Comparison of ENCODE assay signal across 8 cellular contexts in the genomic region with DNA sequence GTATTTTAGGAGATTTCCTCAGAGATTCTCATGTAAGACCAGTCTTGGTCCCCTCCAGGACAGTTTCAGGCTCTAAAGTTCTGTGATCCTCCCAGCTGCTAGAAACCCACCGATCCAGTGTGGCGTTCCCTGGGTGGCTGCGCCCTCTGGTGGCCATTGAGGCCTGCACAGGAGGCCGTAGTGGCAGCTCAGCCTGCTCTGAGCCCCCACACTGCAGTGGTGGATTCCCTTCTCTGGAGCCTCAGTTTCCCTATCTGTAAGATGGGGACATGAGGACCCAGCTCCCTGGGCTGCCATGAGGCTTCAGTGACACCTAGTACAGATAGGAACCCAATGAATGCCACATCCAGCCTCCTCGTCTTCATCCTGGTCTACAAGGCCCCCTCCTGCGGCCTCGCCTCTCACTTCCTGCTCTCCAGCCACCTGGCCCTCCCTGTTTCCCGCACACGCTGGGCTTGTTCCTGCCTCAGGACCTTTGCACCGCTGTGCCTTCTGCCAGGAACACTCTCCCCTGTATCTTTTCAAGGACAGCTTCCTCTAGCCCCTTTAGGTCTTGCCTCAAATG. TPM values are rescaled to one million over a fixed set of nuclear protein-coding genes. Genes with fewer than 3 reads are reported as not detected.
A peak's percentile ranks its signal among the peaks of the same experiment; 100 is the strongest.
DNase-seq lines count a peak whose midpoint lies in the region; ATAC-seq, FAIRE-seq and TF ChIP-seq lines count a peak whose summit lies in the region.

No MANE protein-coding gene starts in this region.

- no peak for TF ChIP-seq EP300 in HepG2 (IDR thresholded peaks at IDR 0.05; ENCODE audit: low read depth in 2 of 2, low read length in 2 of 2)
- TF ChIP-seq EP300 in HepG2 (CRISPR knock-in tag; IDR thresholded peaks at IDR 0.05; ENCODE audit: borderline replicate concordance) = no peak

- no peak overlapping the region for H3K9ac ChIP-seq in HepG2 (ENCODE audit: insufficient read depth, low read depth, low read length)

- no peaks in the 10 kb centered on the region for H4K20me1 ChIP-seq in HepG2 (ENCODE audit: insufficient read depth, low read length)

- H3K9me3 ChIP-seq in HepG2 (ENCODE audit: low read length) = no peaks in the 10 kb centered on the region

- H3K27me3 ChIP-seq in HepG2 (ENCODE audit: control insufficient read depth in 1 of 2, insufficient read depth in 2 of 2, low read length in 2 of 2) = no peaks in the 10 kb centered on the region

- no peak overlapping the region for H2AFZ ChIP-seq in HepG2 (ENCODE audit: low read length)

- peak; percentile 87 for FAIRE-seq in HepG2 (lab: Jason Lieb, UNC)

- no peak overlapping the region for H3K4me3 ChIP-seq in HepG2 (replicated peaks in 1 of 3; ENCODE audit: insufficient read depth in 1 of 3, low read depth in 2 of 3, low read length in 3 of 3)

- H3K27ac ChIP-seq in HepG2 (ENCODE audit: extremely low read length, insufficient read depth, low read length) = no peak overlapping the region

- intact Hi-C loops in HepG2 (cut with micrococcal nuclease; ENCODE audit: unreplicated experiment) = loop anchor here (1.0 kb wide), 5 partner anchors 44 to 220 kb away; partner anchors contain the start of gene POLR2C

- H3K36me3 ChIP-seq in HepG2 (replicated peaks in 1 of 2; ENCODE audit: control insufficient read depth in 1 of 2, insufficient read depth in 2 of 2, low read length in 2 of 2) = no peaks in the 10 kb centered on the region

- H3K4me1 ChIP-seq in HepG2 (ENCODE audit: insufficient read depth, low read length) = peaks cover 14% of the 10 kb centered on the region

- TF ChIP-seq RAD21 in HepG2 (CRISPR knock-in tag; IDR thresholded peaks at IDR 0.05) = peak; percentile 99

- POLR2A ChIA-PET in HepG2 (lab: Yijun Ruan, JAX) = interaction anchor here (0.8 to 3.0 kb wide), 5 partner anchors 40 to 102 kb away, joined by 3 to 16 read pairs (median 8); partner anchors contain the start of genes CIAPIN1, COQ9 and POLR2C

- H3K4me2 ChIP-seq in HepG2 (ENCODE audit: low read depth, low read length) = no peak overlapping the region

- CTCF ChIA-PET in HepG2 (lab: Yijun Ruan, JAX; ENCODE audit: low intra/inter-chr PET ratio, low total read pairs) = interaction anchor here (1.0 to 4.3 kb wide), 6 partner anchors 43 to 219 kb away, joined by 3 to 78 read pairs (median 11); partner anchors contain the start of gene POLR2C

- DNase-seq in DMS53 (lab: John Stamatoyannopoulos, UW) = peak; percentile 84
- DNase-seq in NCI-H1092 (lab: John Stamatoyannopoulos, UW) = peak; percentile 66
- DNase-seq in activated CD4-positive, alpha-beta T cell treated with anti-CD3 and anti-CD28 coated beads for 4 hours = peak; percentile 76 to 84
- peak; percentile 78 for DNase-seq in cerebellar cortex (ENCODE audit: low spot score)
- peak; percentile 73 for DNase-seq in HepG2 (ENCODE audit: low spot score)
- peak; percentile 67 to 80 (median 74) for DNase-seq in stimulated activated CD4-positive, alpha-beta T cell treated with anti-CD3 and anti-CD28 coated beads, TNF-alpha, amount 100 ng/mL, for 24 hours (ENCODE audit: low read depth in 3 of 3)

- 27% methylated on average over 10 of the region's 10 CpGs for WGBS in HepG2 (ENCODE audit: low lambda C conversion rate)

- in situ Hi-C loops in HepG2 (cut with HindIII; ENCODE audit: extremely low pct_ligation_motif_present, low pct_unique_long_range_greater_than_20kb) = loop anchor here (5.0 kb wide), 3 partner anchors 43 to 218 kb away; no protein-coding TSS in a partner anchor

- no peaks in the 10 kb centered on the region for H3K79me2 ChIP-seq in HepG2 (ENCODE audit: insufficient read depth, low read length)

- no TSS peak for BruUV-seq in HepG2 (replicated peaks; lab: Mats Ljungman, UMichigan)

- no peak for TF ChIP-seq POLR2A in HepG2 (IDR thresholded peaks at IDR 0.05; ENCODE audit: insufficient read depth in 1 of 2, low read depth in 2 of 2, low read length in 2 of 2)

- peak; percentile 57 for ATAC-seq in GM21367 (IDR thresholded peaks at IDR 0.05; ENCODE audit: unreplicated experiment)
- peak; percentile 91 for ATAC-seq in HepG2
- ATAC-seq in HG03457 (IDR thresholded peaks at IDR 0.05; ENCODE audit: unreplicated experiment) = no peak

- TF ChIP-seq CTCF in HepG2 (CRISPR knock-in tag; IDR thresholded peaks at IDR 0.05) = peak; percentile 99

RNA-seq across cellular contexts. Expression of gene CCDC102A, which starts 16.5 kb away (rescaled TPM):
- total RNA-seq in HepG2 (2016; rRNA removed; fragmentation: Illumina TruSeq; extraction: Trizol) = 0.91 and 2.1 TPM in 2 replicates
- 0.71 TPM in 2 replicates for total RNA-seq in HepG2 (2016; cell fraction: cytosol; rRNA removed; fragmentation: Illumina TruSeq; extraction: Trizol; ENCODE audit: low read depth)
- total RNA-seq in HepG2 (2016; cell fraction: insoluble cytoplasmic fraction; rRNA removed; fragmentation: Illumina TruSeq; extraction: Trizol) = 1.1 and 2.8 TPM in 2 replicates
- total RNA-seq in HepG2 (2016; cell fraction: membrane; rRNA removed; fragmentation: Illumina TruSeq; extraction: Trizol) = 1.1 and 1.3 TPM in 2 replicates
- 0.41 and 1.0 TPM in 2 replicates for total RNA-seq in HepG2 (2016; cell fraction: nucleus; rRNA removed; fragmentation: Illumina TruSeq; extraction: Trizol)
- polyA plus RNA-seq in HepG2 (2011; rRNA removed) = 2.7 and 2.8 TPM in 2 replicates
- 2.3 and 3.2 TPM in 2 replicates for polyA plus RNA-seq in HepG2 (2011; cell fraction: cytosol; rRNA removed)
- 2.6 and 2.8 TPM in 2 replicates for polyA plus RNA-seq in HepG2 (2011; cell fraction: nucleus; rRNA removed)
- 0.34 and 1.0 TPM in 2 replicates for polyA plus RNA-seq in HepG2 (2012)
- polyA plus RNA-seq in HepG2 (2016; cell fraction: cytosol; fragmentation: Illumina TruSeq; extraction: Trizol; ENCODE audit: low read depth) = 0.34 and 0.49 TPM in 2 replicates
- polyA plus RNA-seq in HepG2 (2016; cell fraction: insoluble cytoplasmic fraction; fragmentation: Illumina TruSeq; extraction: Trizol; ENCODE audit: low read depth) = 1.2 TPM in 2 replicates
- 0.51 and 0.64 TPM in 2 replicates for polyA plus RNA-seq in HepG2 (2016; cell fraction: membrane; fragmentation: Illumina TruSeq; extraction: Trizol; ENCODE audit: low read depth)
- 1.7 and 2.5 TPM in 2 replicates for polyA plus RNA-seq in HepG2 (2016; cell fraction: nucleus; fragmentation: Illumina TruSeq; extraction: Trizol; ENCODE audit: insufficient read depth, low read depth)
- polyA minus RNA-seq in HepG2 (2011; rRNA and poly(A)+ RNA removed; ENCODE audit: low replicate concordance) = 2.1 and 2.5 TPM in 2 replicates
- 0.69 and 1.1 TPM in 2 replicates for polyA minus RNA-seq in HepG2 (2011; cell fraction: cytosol; rRNA and poly(A)+ RNA removed)
- polyA minus RNA-seq in HepG2 (2011; cell fraction: nucleus; rRNA and poly(A)+ RNA removed) = 0.87 and 1.0 TPM in 2 replicates

RNA-seq across cellular contexts. Expression of gene ADGRG5, which starts 22.6 kb away (rescaled TPM):
- total RNA-seq in HepG2 (2016; rRNA removed; fragmentation: Illumina TruSeq; extraction: Trizol) = not detected in 2 replicates
- total RNA-seq in HepG2 (2016; cell fraction: cytosol; rRNA removed; fragmentation: Illumina TruSeq; extraction: Trizol; ENCODE audit: low read depth) = not detected in 2 replicates
- not detected in 2 replicates for total RNA-seq in HepG2 (2016; cell fraction: insoluble cytoplasmic fraction; rRNA removed; fragmentation: Illumina TruSeq; extraction: Trizol)
- not detected in 2 replicates for total RNA-seq in HepG2 (2016; cell fraction: membrane; rRNA removed; fragmentation: Illumina TruSeq; extraction: Trizol)
- total RNA-seq in HepG2 (2016; cell fraction: nucleus; rRNA removed; fragmentation: Illumina TruSeq; extraction: Trizol) = not detected in 2 replicates
- polyA plus RNA-seq in HepG2 (2011; rRNA removed) = 0.01 TPM in 1 of 2 replicates, not detected in the other
- 0.03 TPM in 1 of 2 replicates, not detected in the other for polyA plus RNA-seq in HepG2 (2011; cell fraction: cytosol; rRNA removed)
- polyA plus RNA-seq in HepG2 (2011; cell fraction: nucleus; rRNA removed) = 0.06 TPM in 1 of 2 replicates, not detected in the other
- polyA plus RNA-seq in HepG2 (2012) = 0.27 and 0.35 TPM in 2 replicates
- polyA plus RNA-seq in HepG2 (2016; cell fraction: cytosol; fragmentation: Illumina TruSeq; extraction: Trizol; ENCODE audit: low read depth) = not detected in 2 replicates
- polyA plus RNA-seq in HepG2 (2016; cell fraction: insoluble cytoplasmic fraction; fragmentation: Illumina TruSeq; extraction: Trizol; ENCODE audit: low read depth) = not detected in 2 replicates
- polyA plus RNA-seq in HepG2 (2016; cell fraction: membrane; fragmentation: Illumina TruSeq; extraction: Trizol; ENCODE audit: low read depth) = not detected in 2 replicates
- polyA plus RNA-seq in HepG2 (2016; cell fraction: nucleus; fragmentation: Illumina TruSeq; extraction: Trizol; ENCODE audit: insufficient read depth, low read depth) = not detected in 2 replicates
- polyA minus RNA-seq in HepG2 (2011; rRNA and poly(A)+ RNA removed; ENCODE audit: low replicate concordance) = 0.12 TPM in 1 of 2 replicates, not detected in the other
- polyA minus RNA-seq in HepG2 (2011; cell fraction: cytosol; rRNA and poly(A)+ RNA removed) = not detected in 2 replicates
- polyA minus RNA-seq in HepG2 (2011; cell fraction: nucleus; rRNA and poly(A)+ RNA removed) = not detected in 2 replicates

RNA-seq across cellular contexts. Expression of gene DOK4, which starts 33.6 kb away (rescaled TPM):
- 52.7 and 55.5 TPM in 2 replicates for total RNA-seq in HepG2 (2016; rRNA removed; fragmentation: Illumina TruSeq; extraction: Trizol)
- 23.8 and 26.8 TPM in 2 replicates for total RNA-seq in HepG2 (2016; cell fraction: cytosol; rRNA removed; fragmentation: Illumina TruSeq; extraction: Trizol; ENCODE audit: low read depth)
- 51.4 and 51.5 TPM in 2 replicates for total RNA-seq in HepG2 (2016; cell fraction: insoluble cytoplasmic fraction; rRNA removed; fragmentation: Illumina TruSeq; extraction: Trizol)
- 58.5 and 70.1 TPM in 2 replicates for total RNA-seq in HepG2 (2016; cell fraction: membrane; rRNA removed; fragmentation: Illumina TruSeq; extraction: Trizol)
- 32.8 and 34.6 TPM in 2 replicates for total RNA-seq in HepG2 (2016; cell fraction: nucleus; rRNA removed; fragmentation: Illumina TruSeq; extraction: Trizol)
- 70.0 and 92.5 TPM in 2 replicates for polyA plus RNA-seq in HepG2 (2011; rRNA removed)
- 59.9 and 66.8 TPM in 2 replicates for polyA plus RNA-seq in HepG2 (2011; cell fraction: cytosol; rRNA removed)
- 136 and 138 TPM in 2 replicates for polyA plus RNA-seq in HepG2 (2011; cell fraction: nucleus; rRNA removed)
- polyA plus RNA-seq in HepG2 (2012) = 41.9 and 45.8 TPM in 2 replicates
- polyA plus RNA-seq in HepG2 (2016; cell fraction: cytosol; fragmentation: Illumina TruSeq; extraction: Trizol; ENCODE audit: low read depth) = 31.1 and 35.0 TPM in 2 replicates
- 59.2 and 63.5 TPM in 2 replicates for polyA plus RNA-seq in HepG2 (2016; cell fraction: insoluble cytoplasmic fraction; fragmentation: Illumina TruSeq; extraction: Trizol; ENCODE audit: low read depth)
- 57.7 and 60.6 TPM in 2 replicates for polyA plus RNA-seq in HepG2 (2016; cell fraction: membrane; fragmentation: Illumina TruSeq; extraction: Trizol; ENCODE audit: low read depth)
- 72.2 and 73.9 TPM in 2 replicates for polyA plus RNA-seq in HepG2 (2016; cell fraction: nucleus; fragmentation: Illumina TruSeq; extraction: Trizol; ENCODE audit: insufficient read depth, low read depth)
- polyA minus RNA-seq in HepG2 (2011; rRNA and poly(A)+ RNA removed; ENCODE audit: low replicate concordance) = 45.3 and 104 TPM in 2 replicates
- 28.8 and 30.7 TPM in 2 replicates for polyA minus RNA-seq in HepG2 (2011; cell fraction: cytosol; rRNA and poly(A)+ RNA removed)
- polyA minus RNA-seq in HepG2 (2011; cell fraction: nucleus; rRNA and poly(A)+ RNA removed) = 20.1 and 26.6 TPM in 2 replicates

RNA-seq across cellular contexts. Expression of gene POLR2C, which starts 57.4 kb away (rescaled TPM):
- 104 and 146 TPM in 2 replicates for total RNA-seq in HepG2 (2016; rRNA removed; fragmentation: Illumina TruSeq; extraction: Trizol)
- total RNA-seq in HepG2 (2016; cell fraction: cytosol; rRNA removed; fragmentation: Illumina TruSeq; extraction: Trizol; ENCODE audit: low read depth) = 18.6 and 24.2 TPM in 2 replicates
- total RNA-seq in HepG2 (2016; cell fraction: insoluble cytoplasmic fraction; rRNA removed; fragmentation: Illumina TruSeq; extraction: Trizol) = 103 and 154 TPM in 2 replicates
- total RNA-seq in HepG2 (2016; cell fraction: membrane; rRNA removed; fragmentation: Illumina TruSeq; extraction: Trizol) = 49.1 and 55.4 TPM in 2 replicates
- total RNA-seq in HepG2 (2016; cell fraction: nucleus; rRNA removed; fragmentation: Illumina TruSeq; extraction: Trizol) = 54.3 and 64.6 TPM in 2 replicates
- polyA plus RNA-seq in HepG2 (2011; rRNA removed) = 199 and 216 TPM in 2 replicates
- polyA plus RNA-seq in HepG2 (2011; cell fraction: cytosol; rRNA removed) = 226 and 249 TPM in 2 replicates
- 143 and 144 TPM in 2 replicates for polyA plus RNA-seq in HepG2 (2011; cell fraction: nucleus; rRNA removed)
- polyA plus RNA-seq in HepG2 (2012) = 72.5 and 84.4 TPM in 2 replicates
- 18.7 and 20.9 TPM in 2 replicates for polyA plus RNA-seq in HepG2 (2016; cell fraction: cytosol; fragmentation: Illumina TruSeq; extraction: Trizol; ENCODE audit: low read depth)
- 169 and 175 TPM in 2 replicates for polyA plus RNA-seq in HepG2 (2016; cell fraction: insoluble cytoplasmic fraction; fragmentation: Illumina TruSeq; extraction: Trizol; ENCODE audit: low read depth)
- 41.6 and 42.2 TPM in 2 replicates for polyA plus RNA-seq in HepG2 (2016; cell fraction: membrane; fragmentation: Illumina TruSeq; extraction: Trizol; ENCODE audit: low read depth)
- 94.8 and 102 TPM in 2 replicates for polyA plus RNA-seq in HepG2 (2016; cell fraction: nucleus; fragmentation: Illumina TruSeq; extraction: Trizol; ENCODE audit: insufficient read depth, low read depth)
- polyA minus RNA-seq in HepG2 (2011; rRNA and poly(A)+ RNA removed; ENCODE audit: low replicate concordance) = 302 and 354 TPM in 2 replicates
- 134 and 135 TPM in 2 replicates for polyA minus RNA-seq in HepG2 (2011; cell fraction: cytosol; rRNA and poly(A)+ RNA removed)
- polyA minus RNA-seq in HepG2 (2011; cell fraction: nucleus; rRNA and poly(A)+ RNA removed) = 124 and 139 TPM in 2 replicates
